1 cellular context compared by ENCODE assay signal in the genomic region with DNA sequence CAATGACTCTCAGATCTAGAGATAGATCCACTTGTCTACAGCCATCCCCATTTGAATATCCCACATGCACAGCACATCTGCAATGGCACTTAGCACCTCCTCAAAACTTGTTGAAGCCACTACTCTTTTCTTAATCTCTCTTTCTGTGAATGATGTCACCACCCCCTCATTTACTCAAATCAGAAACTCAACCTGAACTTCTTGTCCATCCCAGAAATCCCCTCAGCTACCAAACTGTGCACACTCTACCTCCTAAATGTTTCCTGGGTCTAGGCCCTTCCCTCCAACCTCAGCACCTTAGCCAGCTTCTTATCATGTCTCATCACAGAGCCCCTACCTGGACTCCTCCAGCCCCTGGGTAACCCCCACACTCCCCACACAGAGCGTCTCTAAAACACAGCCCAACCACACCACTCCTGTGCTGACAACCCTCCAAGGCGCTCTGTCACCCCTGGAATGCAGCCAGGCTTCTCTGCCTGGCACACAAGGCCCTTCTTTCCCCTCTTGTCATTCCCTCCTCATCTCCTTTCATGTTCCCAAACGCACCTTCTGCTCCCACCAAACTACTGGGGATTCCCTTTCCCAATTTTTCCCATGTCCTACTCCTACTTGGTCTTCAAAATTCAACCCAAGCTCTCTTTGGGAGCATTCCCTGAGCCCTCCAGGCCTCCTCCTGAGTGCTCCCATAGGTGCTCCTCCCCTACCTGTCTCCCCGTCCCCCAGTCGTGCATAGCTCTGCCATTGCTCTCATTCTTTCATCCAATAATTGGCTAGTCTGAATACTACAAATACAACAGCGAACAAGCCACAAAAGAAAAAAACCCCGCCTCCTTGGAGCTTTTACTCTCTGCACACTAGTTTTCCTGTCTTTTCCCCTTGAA.
TF ChIP-seq lines count a peak whose summit lies in the region.

No MANE protein-coding gene starts in this region.

TF ChIP-seq in GM12878, 131 proteins besides CTCF, POLR2A, EP300 and RAD21 (continued from another document):
- TF ChIP-seq, protein P1, sequence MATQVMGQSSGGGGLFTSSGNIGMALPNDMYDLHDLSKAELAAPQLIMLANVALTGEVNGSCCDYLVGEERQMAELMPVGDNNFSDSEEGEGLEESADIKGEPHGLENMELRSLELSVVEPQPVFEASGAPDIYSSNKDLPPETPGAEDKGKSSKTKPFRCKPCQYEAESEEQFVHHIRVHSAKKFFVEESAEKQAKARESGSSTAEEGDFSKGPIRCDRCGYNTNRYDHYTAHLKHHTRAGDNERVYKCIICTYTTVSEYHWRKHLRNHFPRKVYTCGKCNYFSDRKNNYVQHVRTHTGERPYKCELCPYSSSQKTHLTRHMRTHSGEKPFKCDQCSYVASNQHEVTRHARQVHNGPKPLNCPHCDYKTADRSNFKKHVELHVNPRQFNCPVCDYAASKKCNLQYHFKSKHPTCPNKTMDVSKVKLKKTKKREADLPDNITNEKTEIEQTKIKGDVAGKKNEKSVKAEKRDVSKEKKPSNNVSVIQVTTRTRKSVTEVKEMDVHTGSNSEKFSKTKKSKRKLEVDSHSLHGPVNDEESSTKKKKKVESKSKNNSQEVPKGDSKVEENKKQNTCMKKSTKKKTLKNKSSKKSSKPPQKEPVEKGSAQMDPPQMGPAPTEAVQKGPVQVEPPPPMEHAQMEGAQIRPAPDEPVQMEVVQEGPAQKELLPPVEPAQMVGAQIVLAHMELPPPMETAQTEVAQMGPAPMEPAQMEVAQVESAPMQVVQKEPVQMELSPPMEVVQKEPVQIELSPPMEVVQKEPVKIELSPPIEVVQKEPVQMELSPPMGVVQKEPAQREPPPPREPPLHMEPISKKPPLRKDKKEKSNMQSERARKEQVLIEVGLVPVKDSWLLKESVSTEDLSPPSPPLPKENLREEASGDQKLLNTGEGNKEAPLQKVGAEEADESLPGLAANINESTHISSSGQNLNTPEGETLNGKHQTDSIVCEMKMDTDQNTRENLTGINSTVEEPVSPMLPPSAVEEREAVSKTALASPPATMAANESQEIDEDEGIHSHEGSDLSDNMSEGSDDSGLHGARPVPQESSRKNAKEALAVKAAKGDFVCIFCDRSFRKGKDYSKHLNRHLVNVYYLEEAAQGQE (IDR thresholded peaks at IDR 0.05; ENCODE audit: low read depth, low read length): no peak
- no peak for TF ChIP-seq SUPT20H (IDR thresholded peaks at IDR 0.05; ENCODE audit: borderline replicate concordance, control insufficient read depth, low read depth, low read length)
- TF ChIP-seq ZZZ3 (IDR thresholded peaks at IDR 0.05; ENCODE audit: control insufficient read depth, insufficient read length, low read depth): no peak
- TF ChIP-seq, protein P2, sequence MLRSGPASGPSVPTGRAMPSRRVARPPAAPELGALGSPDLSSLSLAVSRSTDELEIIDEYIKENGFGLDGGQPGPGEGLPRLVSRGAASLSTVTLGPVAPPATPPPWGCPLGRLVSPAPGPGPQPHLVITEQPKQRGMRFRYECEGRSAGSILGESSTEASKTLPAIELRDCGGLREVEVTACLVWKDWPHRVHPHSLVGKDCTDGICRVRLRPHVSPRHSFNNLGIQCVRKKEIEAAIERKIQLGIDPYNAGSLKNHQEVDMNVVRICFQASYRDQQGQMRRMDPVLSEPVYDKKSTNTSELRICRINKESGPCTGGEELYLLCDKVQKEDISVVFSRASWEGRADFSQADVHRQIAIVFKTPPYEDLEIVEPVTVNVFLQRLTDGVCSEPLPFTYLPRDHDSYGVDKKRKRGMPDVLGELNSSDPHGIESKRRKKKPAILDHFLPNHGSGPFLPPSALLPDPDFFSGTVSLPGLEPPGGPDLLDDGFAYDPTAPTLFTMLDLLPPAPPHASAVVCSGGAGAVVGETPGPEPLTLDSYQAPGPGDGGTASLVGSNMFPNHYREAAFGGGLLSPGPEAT (IDR thresholded peaks at IDR 0.05; ENCODE audit: low read depth): peak; percentile 93
- no peak for TF ChIP-seq SREBF1 (IDR thresholded peaks at IDR 0.05; ENCODE audit: low read length)
- peak in 1 of 2 experiments; percentile 31; a peak in 1 of 4 replicates for TF ChIP-seq ETV6 (conservative IDR thresholded peaks at IDR 0.05 in 1 of 2, IDR thresholded peaks at IDR 0.05 in 1 of 2; ENCODE audit: borderline replicate concordance in 1 of 2, low read depth in 1 of 2)
- TF ChIP-seq, protein P3, sequence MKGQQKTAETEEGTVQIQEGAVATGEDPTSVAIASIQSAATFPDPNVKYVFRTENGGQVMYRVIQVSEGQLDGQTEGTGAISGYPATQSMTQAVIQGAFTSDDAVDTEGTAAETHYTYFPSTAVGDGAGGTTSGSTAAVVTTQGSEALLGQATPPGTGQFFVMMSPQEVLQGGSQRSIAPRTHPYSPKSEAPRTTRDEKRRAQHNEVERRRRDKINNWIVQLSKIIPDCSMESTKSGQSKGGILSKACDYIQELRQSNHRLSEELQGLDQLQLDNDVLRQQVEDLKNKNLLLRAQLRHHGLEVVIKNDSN (IDR thresholded peaks at IDR 0.05; ENCODE audit: borderline replicate concordance, extremely low read length, insufficient read depth, low read depth, low read length): no peak
- TF ChIP-seq IRF3 (IDR thresholded peaks at IDR 0.05): no peak
- TF ChIP-seq CHD2 (IDR thresholded peaks at IDR 0.05; ENCODE audit: borderline replicate concordance, low read depth, low read length): peak; percentile 59; the same call in 1 of the 2 replicates
- TF ChIP-seq IKZF1 (conservative IDR thresholded peaks at IDR 0.05): peak; percentile 89
- no peak for TF ChIP-seq SIX5 (IDR thresholded peaks at IDR 0.05; ENCODE audit: low read depth, low read length, severe bottlenecking)
- TF ChIP-seq NFIC (IDR thresholded peaks at IDR 0.05; ENCODE audit: low read depth, low read length): peak; percentile 75; the same call in 1 of the 2 replicates
- no peak for TF ChIP-seq TAF1 (IDR thresholded peaks at IDR 0.05; ENCODE audit: borderline replicate concordance, low read depth, low read length)
- TF ChIP-seq BMI1 (IDR thresholded peaks at IDR 0.05; ENCODE audit: borderline replicate concordance): peak; percentile 10; the same call in 1 of the 2 replicates
- no peak for TF ChIP-seq HCFC1 (IDR thresholded peaks at IDR 0.05; ENCODE audit: low read length)
- TF ChIP-seq NRF1 (conservative IDR thresholded peaks at IDR 0.05; ENCODE audit: low read depth, low read length): no peak
- no peak for TF ChIP-seq TBL1XR1 (IDR thresholded peaks at IDR 0.05; ENCODE audit: low read depth, low read length)
- no peak for TF ChIP-seq MXI1 (IDR thresholded peaks at IDR 0.05; ENCODE audit: low read depth, low read length)
- no peak for TF ChIP-seq ZNF24 (IDR thresholded peaks at IDR 0.05)
- TF ChIP-seq BCL11A (IDR thresholded peaks at IDR 0.05; ENCODE audit: low read depth, low read length): peak; percentile 55
- TF ChIP-seq RELA (IDR thresholded peaks at IDR 0.05; ENCODE audit: borderline replicate concordance, partially characterized antibody): peak; percentile 85
TF ChIP-seq in GM12878: peak in this region for 35.
